Comparison of ENCODE assay signal across 1 cellular context in genomic region chr11:134036484-134037092, GRCh38.
TF ChIP-seq lines count a peak whose summit lies in the region.

No MANE protein-coding gene starts in this region.

TF ChIP-seq in GM23338, 12 proteins besides CTCF, POLR2A, EP300 and RAD21 (continued from another document):
- TF ChIP-seq JUNB (IDR thresholded peaks at IDR 0.05; ENCODE audit: unreplicated experiment) (no peak), STAT1 (IDR thresholded peaks at IDR 0.05; ENCODE audit: unreplicated experiment) (no peak), EZH2phosphoT487 (IDR thresholded peaks at IDR 0.05; ENCODE audit: unreplicated experiment) (no peak)
